In genomic region chr14:37205623-37206605, GRCh38 we compare ENCODE assay signal across 1 cellular context. TPM values are rescaled to one million over a fixed set of nuclear protein-coding genes. Genes with fewer than 3 reads are reported as not detected.
"Had no signal": no experiment of that assay in that cellular context is flagged by ENCODE, and none has a peak within 500 bp of the region (broad histone marks: within the 10 kb centered on the region; RNA-seq: fewer than 3 reads in every experiment).

No MANE protein-coding gene starts in this region.

RNA-seq across cellular contexts. Expression of gene SLC25A21, which starts 33.5 kb away (rescaled TPM):
- total RNA-seq: GM23248 had no signal
